1 cellular context compared by ENCODE assay signal in the genomic region with DNA sequence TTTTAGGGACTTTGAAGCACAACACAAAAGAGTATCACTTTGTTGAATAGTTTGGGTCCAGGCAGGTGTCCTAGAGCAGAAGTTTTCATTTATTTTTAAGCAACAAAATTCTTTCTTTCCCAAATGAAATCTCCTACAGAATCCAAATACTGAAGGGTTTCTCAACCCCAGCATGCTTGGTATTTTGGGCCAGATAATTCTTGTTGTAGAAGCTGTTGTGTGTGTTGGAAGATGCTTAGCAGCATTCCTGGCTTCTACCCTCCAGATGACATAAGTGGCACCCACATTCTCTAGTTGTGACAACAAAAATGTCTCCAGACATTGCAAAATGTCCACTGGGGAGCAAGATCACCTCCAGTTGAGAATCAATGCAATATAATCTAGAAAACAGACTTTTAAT.
TF ChIP-seq lines count a peak whose summit lies in the region.

No MANE protein-coding gene starts in this region.

TF ChIP-seq in A549, 52 proteins besides CTCF, POLR2A, EP300 and RAD21 (continued from another document):
- TF ChIP-seq, protein P1, sequence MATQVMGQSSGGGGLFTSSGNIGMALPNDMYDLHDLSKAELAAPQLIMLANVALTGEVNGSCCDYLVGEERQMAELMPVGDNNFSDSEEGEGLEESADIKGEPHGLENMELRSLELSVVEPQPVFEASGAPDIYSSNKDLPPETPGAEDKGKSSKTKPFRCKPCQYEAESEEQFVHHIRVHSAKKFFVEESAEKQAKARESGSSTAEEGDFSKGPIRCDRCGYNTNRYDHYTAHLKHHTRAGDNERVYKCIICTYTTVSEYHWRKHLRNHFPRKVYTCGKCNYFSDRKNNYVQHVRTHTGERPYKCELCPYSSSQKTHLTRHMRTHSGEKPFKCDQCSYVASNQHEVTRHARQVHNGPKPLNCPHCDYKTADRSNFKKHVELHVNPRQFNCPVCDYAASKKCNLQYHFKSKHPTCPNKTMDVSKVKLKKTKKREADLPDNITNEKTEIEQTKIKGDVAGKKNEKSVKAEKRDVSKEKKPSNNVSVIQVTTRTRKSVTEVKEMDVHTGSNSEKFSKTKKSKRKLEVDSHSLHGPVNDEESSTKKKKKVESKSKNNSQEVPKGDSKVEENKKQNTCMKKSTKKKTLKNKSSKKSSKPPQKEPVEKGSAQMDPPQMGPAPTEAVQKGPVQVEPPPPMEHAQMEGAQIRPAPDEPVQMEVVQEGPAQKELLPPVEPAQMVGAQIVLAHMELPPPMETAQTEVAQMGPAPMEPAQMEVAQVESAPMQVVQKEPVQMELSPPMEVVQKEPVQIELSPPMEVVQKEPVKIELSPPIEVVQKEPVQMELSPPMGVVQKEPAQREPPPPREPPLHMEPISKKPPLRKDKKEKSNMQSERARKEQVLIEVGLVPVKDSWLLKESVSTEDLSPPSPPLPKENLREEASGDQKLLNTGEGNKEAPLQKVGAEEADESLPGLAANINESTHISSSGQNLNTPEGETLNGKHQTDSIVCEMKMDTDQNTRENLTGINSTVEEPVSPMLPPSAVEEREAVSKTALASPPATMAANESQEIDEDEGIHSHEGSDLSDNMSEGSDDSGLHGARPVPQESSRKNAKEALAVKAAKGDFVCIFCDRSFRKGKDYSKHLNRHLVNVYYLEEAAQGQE (IDR thresholded peaks at IDR 0.05) = no peak
- no peak for TF ChIP-seq PBX3 (IDR thresholded peaks at IDR 0.05)
- no peak for TF ChIP-seq FOSL2 (IDR thresholded peaks at IDR 0.05)
- no peak for TF ChIP-seq FOSL2 (CRISPR knock-in tag; IDR thresholded peaks at IDR 0.05)
- TF ChIP-seq MAFK (IDR thresholded peaks at IDR 0.05; ENCODE audit: partially characterized antibody) = no peak
- TF ChIP-seq POLR2AphosphoS2 (conservative IDR thresholded peaks at IDR 0.05; ENCODE audit: low read length) = no peak
- TF ChIP-seq KDM1A (IDR thresholded peaks at IDR 0.05; ENCODE audit: low read depth) = no peak
- TF ChIP-seq RCOR1 (IDR thresholded peaks at IDR 0.05; ENCODE audit: low read depth, low read length) = no peak
- no peak for TF ChIP-seq KDM5A (IDR thresholded peaks at IDR 0.05)
- TF ChIP-seq TP53 (CRISPR knock-in tag; IDR thresholded peaks at IDR 0.05) = no peak
- no peak for TF ChIP-seq SREBF2 (IDR thresholded peaks at IDR 0.05)
- no peak for TF ChIP-seq FOSB (CRISPR knock-in tag; IDR thresholded peaks at IDR 0.05)
- no peak for TF ChIP-seq HOXB5 (CRISPR knock-in tag; IDR thresholded peaks at IDR 0.05)
